ENCODE assay signal across 16 cellular contexts in genomic region chr17:9244066-9245052, GRCh38.
DNase-seq lines count a peak whose midpoint lies in the region; ATAC-seq and TF ChIP-seq lines count a peak whose summit lies in the region.
"Had no signal": no experiment of that assay in that cellular context is flagged by ENCODE, and none has a peak within 500 bp of the region (broad histone marks: within the 10 kb centered on the region; RNA-seq: fewer than 3 reads in every experiment).

No MANE protein-coding gene starts in this region.

- intact Hi-C loops in CD14-positive monocyte (cut with micrococcal nuclease) = no loop called here

- H3K4me1 ChIP-seq in right atrium auricular region = peaks cover 0 to 47% of the 10 kb centered on the region in 2 donors
- peaks cover 6 to 53% (median 38%) of the 10 kb centered on the region in 5 donors for H3K4me1 ChIP-seq in subcutaneous abdominal adipose tissue (ENCODE audit: control insufficient read depth in 5 of 5, insufficient read depth in 5 of 5, low read length in 5 of 5)
- H3K4me1 ChIP-seq: Caco-2 had no signal

- no peaks in the 10 kb centered on the region for H3K9me3 ChIP-seq in right atrium auricular region
- no peaks in the 10 kb centered on the region for H3K9me3 ChIP-seq in subcutaneous abdominal adipose tissue (ENCODE audit: control insufficient read depth in 5 of 5, low read length in 5 of 5)
- H3K9me3 ChIP-seq: Caco-2, SK-N-SH had no signal

- in situ Hi-C loops in GM13977 (cut with MboI; ENCODE audit: low pct_unique_long_range_greater_than_20kb, low sequenced_read_pairs, unreplicated experiment) = no loop called here

- H3K36me3 ChIP-seq in right atrium auricular region (no peaks in the 10 kb centered on the region), subcutaneous abdominal adipose tissue (ENCODE audit: control insufficient read depth in 5 of 5, insufficient read depth in 5 of 5, low read length in 5 of 5) (peaks cover 0 to 18% (median 8%) of the 10 kb centered on the region in 5 donors)

- H3K9me3 Mint-ChIP-seq in brain = no peaks in the 10 kb centered on the region
- H3K9me3 Mint-ChIP-seq in CD14-positive monocyte = no peaks in the 10 kb centered on the region
- H3K9me3 Mint-ChIP-seq: activated CD4-positive, alpha-beta T cell treated with anti-CD3 and anti-CD28 coated beads, Interleukin-2, amount 10 ng/mL, durations not matched to agents 24 days and 14 days; natural killer cell; stimulated activated naive CD8-positive, alpha-beta T cell treated with anti-CD3 and anti-CD28 coated beads, Interleukin-15, Interleukin-2, amounts not matched to agents 100 ng/mL and 50 ng/mL, for 24 hours had no signal

- peak overlapping the region in 3 of 5 experiments; percentile 24 to 86 (median 43) for H3K27ac Mint-ChIP-seq in brain
- no peak overlapping the region for H3K27ac Mint-ChIP-seq in CD14-positive monocyte
- H3K27ac Mint-ChIP-seq: activated CD4-positive, alpha-beta T cell treated with anti-CD3 and anti-CD28 coated beads, Interleukin-2, amount 10 ng/mL, durations not matched to agents 24 days and 14 days; natural killer cell; stimulated activated naive CD8-positive, alpha-beta T cell treated with anti-CD3 and anti-CD28 coated beads, Interleukin-15, Interleukin-2, amounts not matched to agents 100 ng/mL and 50 ng/mL, for 24 hours had no signal

- H3K27ac ChIP-seq in right atrium auricular region (peak overlapping the region; percentile 62 to 99), subcutaneous abdominal adipose tissue (ENCODE audit: low read depth, low read length) (peak overlapping the region; percentile 38)

- no peak for TF ChIP-seq CTCF in brain (conservative IDR thresholded peaks at IDR 0.05)
- TF ChIP-seq CTCF in right atrium auricular region (IDR thresholded peaks at IDR 0.05) = no peak
- TF ChIP-seq CTCF in CD14-positive monocyte (IDR thresholded peaks at IDR 0.05) = no peak
- no peak for TF ChIP-seq CTCF in GM13977 (IDR thresholded peaks at IDR 0.05; ENCODE audit: extremely low read depth, insufficient read depth, missing control alignments)

- H3K27me3 Mint-ChIP-seq in brain (no peaks in the 10 kb centered on the region), CD14-positive monocyte (ENCODE audit: low read depth in 3 of 3) (peaks cover 0 to 10% (median 7%) of the 10 kb centered on the region in 3 donors)
- H3K27me3 Mint-ChIP-seq: activated CD4-positive, alpha-beta T cell treated with anti-CD3 and anti-CD28 coated beads, Interleukin-2, amount 10 ng/mL, durations not matched to agents 24 days and 14 days; stimulated activated naive CD8-positive, alpha-beta T cell treated with anti-CD3 and anti-CD28 coated beads, Interleukin-15, Interleukin-2, amounts not matched to agents 100 ng/mL and 50 ng/mL, for 24 hours had no signal

- peaks cover 60% of the 10 kb centered on the region for H3K4me1 Mint-ChIP-seq in brain
- H3K4me1 Mint-ChIP-seq in CD14-positive monocyte = peaks cover 13% of the 10 kb centered on the region

- DNase-seq in GM04504 (ENCODE audit: low read depth) (peak; percentile 61), right atrium auricular region (ENCODE audit: low spot score) (no peak), CD14-positive monocyte (ENCODE audit: low spot score) (no peak), GM13977 (ENCODE audit: low spot score) (no peak), UCSD-AML1 (lab: John Stamatoyannopoulos, UW; ENCODE audit: unreplicated experiment) (no peak)
- DNase-seq: activated CD4-positive, alpha-beta T cell treated with anti-CD3 and anti-CD28 coated beads, Interleukin-2, amount 10 ng/mL, durations not matched to agents 24 days and 14 days; activated gamma-delta T cell treated with Interleukin-2 at 50 U/mL for 16 hours; Caco-2; natural killer cell; NCI-H524; SK-N-SH had no signal

- H3K36me3 Mint-ChIP-seq in brain = no peaks in the 10 kb centered on the region
- peaks cover 3 to 19% of the 10 kb centered on the region in 2 donors for H3K36me3 Mint-ChIP-seq in CD14-positive monocyte
- H3K36me3 Mint-ChIP-seq: natural killer cell had no signal

- H3K4me3 ChIP-seq in right atrium auricular region (no peak overlapping the region), subcutaneous abdominal adipose tissue (ENCODE audit: low read depth in 1 of 5, low read length in 5 of 5) (no peak overlapping the region)
- H3K4me3 ChIP-seq: GM12878 had no signal

- H3K27me3 ChIP-seq in right atrium auricular region (no peaks in the 10 kb centered on the region), subcutaneous abdominal adipose tissue (ENCODE audit: control insufficient read depth in 5 of 5, insufficient read depth in 4 of 5, low read length in 5 of 5) (no peaks in the 10 kb centered on the region)

- H3K4me3 Mint-ChIP-seq in brain = no peak overlapping the region
- H3K4me3 Mint-ChIP-seq in CD14-positive monocyte = peak overlapping the region in 1 of 2 donors; percentile 27
- H3K4me3 Mint-ChIP-seq: activated CD4-positive, alpha-beta T cell treated with anti-CD3 and anti-CD28 coated beads, Interleukin-2, amount 10 ng/mL, durations not matched to agents 24 days and 14 days; natural killer cell; stimulated activated naive CD8-positive, alpha-beta T cell treated with anti-CD3 and anti-CD28 coated beads, Interleukin-15, Interleukin-2, amounts not matched to agents 100 ng/mL and 50 ng/mL, for 24 hours had no signal

- no peak for ATAC-seq in GM21367 (IDR thresholded peaks at IDR 0.05; ENCODE audit: unreplicated experiment)
- ATAC-seq: GM12878, natural killer cell had no signal

- H3K9ac ChIP-seq in subcutaneous abdominal adipose tissue (ENCODE audit: low read length in 5 of 5) = peak overlapping the region in 1 of 5 donors; percentile 28
- H3K9ac ChIP-seq: SK-N-SH had no signal

Comparison
In these comparisons a context has a peak if more than half of its experiments do, and no peak if none do; other contexts are left out.
1. H3K27ac Mint-ChIP-seq: peak in brain (3 of 5); none in CD14-positive monocyte (0 of 7).